In the genomic region with DNA sequence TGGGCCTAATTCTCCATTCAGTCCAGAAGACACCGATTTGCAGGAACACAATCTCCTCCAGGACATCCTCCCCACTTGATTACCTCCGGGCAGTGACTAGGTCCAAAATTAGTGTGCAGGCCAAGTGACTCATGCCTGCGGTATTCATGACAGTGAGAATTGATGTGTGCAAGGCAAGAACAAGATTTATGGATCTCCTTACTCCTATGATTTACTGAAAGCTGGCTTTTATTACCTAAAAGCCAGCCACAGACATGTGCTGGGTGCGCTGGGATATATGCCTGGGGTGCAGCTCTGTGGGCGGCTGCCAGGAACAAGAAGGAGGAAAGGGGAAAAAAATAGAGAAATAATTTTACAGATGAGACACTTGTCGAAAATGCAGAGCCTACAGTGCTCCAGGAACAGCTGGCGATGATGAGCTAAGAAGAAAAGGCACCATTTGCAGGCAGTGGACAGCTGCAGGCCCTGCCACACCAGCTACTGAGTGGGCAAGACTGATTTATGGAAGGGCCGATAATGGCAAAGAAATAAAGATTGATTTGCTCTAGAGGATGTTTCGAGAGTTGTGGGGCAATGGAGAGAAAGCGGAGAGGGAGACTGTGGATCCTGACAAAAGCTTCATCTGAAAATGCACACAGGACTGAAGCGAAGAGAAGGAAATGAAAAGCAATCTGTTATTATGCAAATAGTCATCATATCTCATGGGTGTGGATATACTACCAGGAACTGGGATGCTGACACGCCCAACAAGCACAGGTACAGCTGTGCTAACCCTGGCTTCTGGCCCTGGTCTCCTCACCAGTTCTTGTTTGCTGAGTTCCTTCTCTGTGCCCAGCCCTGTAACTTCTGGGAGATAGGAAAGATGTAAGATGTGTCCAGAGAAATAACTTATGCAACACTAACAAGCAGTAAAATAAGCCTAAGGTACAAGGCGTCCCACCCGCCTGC, we compare ENCODE assay signal across 13 cellular contexts.
DNase-seq lines count a peak whose midpoint lies in the region; ATAC-seq, FAIRE-seq and TF ChIP-seq lines count a peak whose summit lies in the region.
"Had no signal": no experiment of that assay in that cellular context is flagged by ENCODE, and none has a peak within 500 bp of the region (broad histone marks: within the 10 kb centered on the region; RNA-seq: fewer than 3 reads in every experiment).

No MANE protein-coding gene starts in this region.

- no peak overlapping the region for H3K4me3 ChIP-seq in astrocyte of the spinal cord (ENCODE audit: low read depth, low read length)
- H3K4me3 ChIP-seq: heart right ventricle had no signal

- peak; percentile 46 for FAIRE-seq in HTR-8/SVneo (lab: Jason Lieb, UNC)

- no peak overlapping the region for H3K4me3 Mint-ChIP-seq in stimulated activated naive B cell treated with anti-CD40 and anti-IgM and Interleukin-4, amounts not matched to agents 10 μg/mL and 1 μg/mL and 100 μg/mL, for 72 hours
- H3K4me3 Mint-ChIP-seq: central memory CD8-positive, alpha-beta T cell had no signal

- in situ Hi-C loops in astrocyte of the spinal cord (cut with HindIII; ENCODE audit: low sequenced_read_pairs), result no loop called here

- no peak for ATAC-seq in GM18909 (IDR thresholded peaks at IDR 0.05; ENCODE audit: poor library complexity, unreplicated experiment)
- no peak for ATAC-seq in stimulated activated naive B cell treated with anti-CD40 and anti-IgM and Interleukin-4, amounts not matched to agents 10 μg/mL and 1 μg/mL and 100 μg/mL, for 72 hours (replicated peaks)
- no peak for ATAC-seq in HG02798 (IDR thresholded peaks at IDR 0.05; ENCODE audit: poor library complexity, unreplicated experiment)
- ATAC-seq: Right ventricle myocardium inferior had no signal

- TF ChIP-seq CTCF in astrocyte of the spinal cord (IDR thresholded peaks at IDR 0.05; ENCODE audit: low read depth, low read length), result no peak

- no peaks in the 10 kb centered on the region for H3K27me3 Mint-ChIP-seq in stimulated activated naive B cell treated with anti-CD40 and anti-IgM and Interleukin-4, amounts not matched to agents 10 μg/mL and 1 μg/mL and 100 μg/mL, for 72 hours
- H3K27me3 Mint-ChIP-seq: central memory CD8-positive, alpha-beta T cell had no signal

- DNase-seq in A172 (ENCODE audit: low spot score) (peak; percentile 96), HTR-8/SVneo (ENCODE audit: insufficient read length, low spot score) (peak; percentile 25), astrocyte of the spinal cord (ENCODE audit: low read depth, low spot score) (peak; percentile 73), kidney tubule cell (ENCODE audit: low spot score) (peak; percentile 83), activated gamma-delta T cell (lab: John Stamatoyannopoulos, UW) (no peak)
- no peak for DNase-seq in stimulated activated naive B cell treated with anti-CD40 and anti-IgM and Interleukin-4, amounts not matched to agents 10 μg/mL and 1 μg/mL and 100 μg/mL, for 72 hours
- DNase-seq: activated CD4-positive, CD25-positive, alpha-beta regulatory T cell; AML-193; heart right ventricle had no signal

- no peaks in the 10 kb centered on the region for H3K4me1 Mint-ChIP-seq in stimulated activated naive B cell treated with anti-CD40 and anti-IgM and Interleukin-4, amounts not matched to agents 10 μg/mL and 1 μg/mL and 100 μg/mL, for 72 hours
- H3K4me1 Mint-ChIP-seq: central memory CD8-positive, alpha-beta T cell had no signal

- H3K9me3 Mint-ChIP-seq in stimulated activated naive B cell treated with anti-CD40 and anti-IgM and Interleukin-4, amounts not matched to agents 10 μg/mL and 1 μg/mL and 100 μg/mL, for 72 hours, result peaks cover 0 to 2% of the 10 kb centered on the region in 2 donors
- H3K9me3 Mint-ChIP-seq: central memory CD8-positive, alpha-beta T cell had no signal

- H3K27ac Mint-ChIP-seq in stimulated activated naive B cell treated with anti-CD40 and anti-IgM and Interleukin-4, amounts not matched to agents 10 μg/mL and 1 μg/mL and 100 μg/mL, for 72 hours, result no peak overlapping the region

- no peaks in the 10 kb centered on the region for H3K36me3 Mint-ChIP-seq in stimulated activated naive B cell treated with anti-CD40 and anti-IgM and Interleukin-4, amounts not matched to agents 10 μg/mL and 1 μg/mL and 100 μg/mL, for 72 hours

Comparison
In these comparisons a context has a peak if more than half of its experiments do, and no peak if none do; other contexts are left out.
1. DNase-seq: peak in A172 (single experiment), HTR-8/SVneo (single experiment), astrocyte of the spinal cord (single experiment) and kidney tubule cell (single experiment); none in activated gamma-delta T cell (single experiment) and stimulated activated naive B cell treated with anti-CD40 and anti-IgM and Interleukin-4, amounts not matched to agents 10 μg/mL and 1 μg/mL and 100 μg/mL, for 72 hours (single experiment).